In the genomic region with DNA sequence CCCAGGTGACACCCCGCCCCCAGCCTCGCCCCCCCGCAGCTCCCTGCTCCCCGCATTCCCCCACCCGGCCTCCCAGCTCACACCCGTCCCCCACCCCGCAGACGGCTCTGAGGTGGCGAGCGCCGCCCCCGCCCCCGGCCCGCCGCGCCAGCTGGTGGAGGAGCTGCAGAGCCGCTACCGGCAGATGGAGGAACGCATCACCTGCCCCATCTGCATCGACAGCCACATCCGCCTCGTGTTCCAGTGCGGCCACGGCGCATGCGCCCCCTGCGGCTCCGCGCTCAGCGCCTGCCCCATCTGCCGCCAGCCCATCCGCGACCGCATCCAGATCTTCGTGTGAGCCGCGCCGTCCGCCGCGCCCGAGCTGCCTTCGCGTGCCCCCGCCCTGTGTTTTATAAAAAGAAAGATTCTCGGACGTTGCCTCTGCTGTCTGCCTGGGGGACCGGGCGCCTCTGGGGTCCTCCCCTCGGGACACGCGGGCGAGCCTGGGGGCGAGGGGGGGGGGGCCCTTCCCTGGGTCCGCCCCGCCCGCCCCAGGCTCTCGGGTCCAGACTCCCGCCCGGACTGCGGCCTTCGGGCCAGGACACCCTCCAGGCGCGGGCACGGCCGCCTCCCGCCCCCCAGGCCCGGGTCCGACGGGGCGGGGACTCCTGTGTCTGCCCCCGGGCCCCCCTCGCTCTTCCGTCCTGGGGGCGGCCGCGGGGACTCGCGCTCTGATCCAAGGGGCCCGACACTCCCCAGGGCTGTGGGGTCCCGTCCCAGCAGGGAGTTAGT, we compare ENCODE assay signal across 8 cellular contexts. TPM values are rescaled to one million over a fixed set of nuclear protein-coding genes. Genes with fewer than 3 reads are reported as not detected.
DNase-seq lines count a peak whose midpoint lies in the region; ATAC-seq and TF ChIP-seq lines count a peak whose summit lies in the region.

No MANE protein-coding gene starts in this region.

- peaks cover 5% of the 10 kb centered on the region for H3K4me1 Mint-ChIP-seq in activated CD4-positive, alpha-beta memory T cell treated with anti-CD3 and anti-CD28 coated beads, Interleukin-2, amount 10 ng/mL, durations not matched to agents 7 days and 5 days
- H3K4me1 Mint-ChIP-seq in natural killer cell treated with Interleukin-12 subunit alpha and Interleukin-12 subunit beta and Interleukin-15 and Interleukin-18, amount 100 ng/mL, for 72 hours (ENCODE audit: low read depth in 2 of 2), result peaks cover 10% of the 10 kb centered on the region in 2 donors
- H3K4me1 Mint-ChIP-seq in stimulated activated naive CD8-positive, alpha-beta T cell treated with anti-CD3 and anti-CD28 coated beads, Interleukin-15, Interleukin-2, amounts not matched to agents 100 ng/mL and 50 ng/mL, for 24 hours (ENCODE audit: low read depth), result peaks cover 7% of the 10 kb centered on the region

- CTCF ChIA-PET in activated CD4-positive, alpha-beta memory T cell treated with anti-CD3 and anti-CD28 coated beads, Interleukin-2, amount 10 ng/mL, durations not matched to agents 7 days and 5 days (lab: Charles Lee), result no interaction called here

- DNase-seq in AG08395 (ENCODE audit: low spot score), result peak; percentile 65
- DNase-seq in GM20000 (ENCODE audit: low spot score), result peak; percentile 100
- DNase-seq in NCI-H128 (lab: John Stamatoyannopoulos, UW; ENCODE audit: unreplicated experiment), result peak; percentile 56
- peak; percentile 95 for DNase-seq in activated CD4-positive, alpha-beta memory T cell treated with anti-CD3 and anti-CD28 coated beads, Interleukin-2, amount 10 ng/mL, durations not matched to agents 7 days and 5 days
- peak; percentile 91 to 94 (median 92) for DNase-seq in effector memory CD4-positive, alpha-beta T cell
- peak; percentile 94 for DNase-seq in natural killer cell treated with Interleukin-12 subunit alpha and Interleukin-12 subunit beta and Interleukin-15 and Interleukin-18, amount 100 ng/mL, for 72 hours (ENCODE audit: low spot score)
- no peak for DNase-seq in DMS53 treated with DMSO at 0.1 percent for 48 hours (lab: John Stamatoyannopoulos, UW; ENCODE audit: unreplicated experiment)

- no peaks in the 10 kb centered on the region for H3K9me3 Mint-ChIP-seq in activated CD4-positive, alpha-beta memory T cell treated with anti-CD3 and anti-CD28 coated beads, Interleukin-2, amount 10 ng/mL, durations not matched to agents 7 days and 5 days
- H3K9me3 Mint-ChIP-seq in natural killer cell treated with Interleukin-12 subunit alpha and Interleukin-12 subunit beta and Interleukin-15 and Interleukin-18, amount 100 ng/mL, for 72 hours, result no peaks in the 10 kb centered on the region
- H3K9me3 Mint-ChIP-seq in stimulated activated naive CD8-positive, alpha-beta T cell treated with anti-CD3 and anti-CD28 coated beads, Interleukin-15, Interleukin-2, amounts not matched to agents 100 ng/mL and 50 ng/mL, for 24 hours, result no peaks in the 10 kb centered on the region

- H3K36me3 ChIP-seq in effector memory CD4-positive, alpha-beta T cell (ENCODE audit: control insufficient read depth, insufficient read depth, low read length), result no peaks in the 10 kb centered on the region

- peak overlapping the region; percentile 79 for H3K4me3 Mint-ChIP-seq in activated CD4-positive, alpha-beta memory T cell treated with anti-CD3 and anti-CD28 coated beads, Interleukin-2, amount 10 ng/mL, durations not matched to agents 7 days and 5 days
- peak overlapping the region; percentile 81 for H3K4me3 Mint-ChIP-seq in natural killer cell treated with Interleukin-12 subunit alpha and Interleukin-12 subunit beta and Interleukin-15 and Interleukin-18, amount 100 ng/mL, for 72 hours
- peak overlapping the region; percentile 77 for H3K4me3 Mint-ChIP-seq in stimulated activated naive CD8-positive, alpha-beta T cell treated with anti-CD3 and anti-CD28 coated beads, Interleukin-15, Interleukin-2, amounts not matched to agents 100 ng/mL and 50 ng/mL, for 24 hours

- H3K27me3 ChIP-seq in effector memory CD4-positive, alpha-beta T cell (replicated peaks; ENCODE audit: control insufficient read depth, insufficient read depth, low read length, poor library complexity, severe bottlenecking), result peaks cover 6% of the 10 kb centered on the region

- no peak for TF ChIP-seq CTCF in GM20000 (IDR thresholded peaks at IDR 0.05; ENCODE audit: extremely low read depth, missing control alignments)

- H3K36me3 Mint-ChIP-seq in activated CD4-positive, alpha-beta memory T cell treated with anti-CD3 and anti-CD28 coated beads, Interleukin-2, amount 10 ng/mL, durations not matched to agents 7 days and 5 days (ENCODE audit: low read depth), result peaks cover 3% of the 10 kb centered on the region
- H3K36me3 Mint-ChIP-seq in natural killer cell treated with Interleukin-12 subunit alpha and Interleukin-12 subunit beta and Interleukin-15 and Interleukin-18, amount 100 ng/mL, for 72 hours, result no peaks in the 10 kb centered on the region
- H3K36me3 Mint-ChIP-seq in stimulated activated naive CD8-positive, alpha-beta T cell treated with anti-CD3 and anti-CD28 coated beads, Interleukin-15, Interleukin-2, amounts not matched to agents 100 ng/mL and 50 ng/mL, for 24 hours (ENCODE audit: low read depth), result no peaks in the 10 kb centered on the region

- peak; percentile 83 to 87 for ATAC-seq in natural killer cell treated with Interleukin-12 subunit alpha and Interleukin-12 subunit beta and Interleukin-15 and Interleukin-18, amount 100 ng/mL, for 72 hours

- peaks cover 30% of the 10 kb centered on the region for H3K4me1 ChIP-seq in effector memory CD4-positive, alpha-beta T cell (ENCODE audit: control insufficient read depth, insufficient read depth, low read length, poor library complexity, severe bottlenecking)

- POLR2A ChIA-PET in activated CD4-positive, alpha-beta memory T cell treated with anti-CD3 and anti-CD28 coated beads, Interleukin-2, amount 10 ng/mL, durations not matched to agents 7 days and 5 days (lab: Charles Lee), result interaction anchor here (0.6 to 3.8 kb wide), 9 partner anchors 9 to 149 kb away, joined by 3 to 42 read pairs (median 4); a partner anchor contains a TSS

- H3K4me3 ChIP-seq in effector memory CD4-positive, alpha-beta T cell (ENCODE audit: insufficient read depth, low read depth, low read length, poor library complexity, severe bottlenecking), result no peak overlapping the region

- peak overlapping the region; percentile 59 for H3K27ac ChIP-seq in effector memory CD4-positive, alpha-beta T cell (ENCODE audit: insufficient read depth, low read length, poor library complexity, severe bottlenecking)

- H3K27me3 Mint-ChIP-seq in activated CD4-positive, alpha-beta memory T cell treated with anti-CD3 and anti-CD28 coated beads, Interleukin-2, amount 10 ng/mL, durations not matched to agents 7 days and 5 days, result peaks cover 4% of the 10 kb centered on the region
- no peaks in the 10 kb centered on the region for H3K27me3 Mint-ChIP-seq in natural killer cell treated with Interleukin-12 subunit alpha and Interleukin-12 subunit beta and Interleukin-15 and Interleukin-18, amount 100 ng/mL, for 72 hours
- H3K27me3 Mint-ChIP-seq in stimulated activated naive CD8-positive, alpha-beta T cell treated with anti-CD3 and anti-CD28 coated beads, Interleukin-15, Interleukin-2, amounts not matched to agents 100 ng/mL and 50 ng/mL, for 24 hours, result peaks cover 4% of the 10 kb centered on the region

- no peaks in the 10 kb centered on the region for H3K9me3 ChIP-seq in effector memory CD4-positive, alpha-beta T cell (ENCODE audit: control insufficient read depth, low read length)

- peak overlapping the region; percentile 83 for H3K27ac Mint-ChIP-seq in activated CD4-positive, alpha-beta memory T cell treated with anti-CD3 and anti-CD28 coated beads, Interleukin-2, amount 10 ng/mL, durations not matched to agents 7 days and 5 days
- H3K27ac Mint-ChIP-seq in natural killer cell treated with Interleukin-12 subunit alpha and Interleukin-12 subunit beta and Interleukin-15 and Interleukin-18, amount 100 ng/mL, for 72 hours, result peak overlapping the region; percentile 75 to 86
- H3K27ac Mint-ChIP-seq in stimulated activated naive CD8-positive, alpha-beta T cell treated with anti-CD3 and anti-CD28 coated beads, Interleukin-15, Interleukin-2, amounts not matched to agents 100 ng/mL and 50 ng/mL, for 24 hours, result peak overlapping the region; percentile 85

RNA-seq across cellular contexts. Expression of a gene that starts 1.6 kb away (rescaled TPM):
- 1 to 10 TPM in 1 of 2 experiments, under 1 TPM in 1; 0.63 to 2.4 TPM for total RNA-seq in activated CD4-positive, alpha-beta memory T cell treated with anti-CD3 and anti-CD28 coated beads, Interleukin-2, amount 10 ng/mL, durations not matched to agents 7 days and 5 days
- 1 to 10 TPM; 4.9 to 6.1 TPM for total RNA-seq in natural killer cell treated with Interleukin-12 subunit alpha and Interleukin-12 subunit beta and Interleukin-15 and Interleukin-18, amount 100 ng/mL, for 72 hours

RNA-seq across cellular contexts. Expression of a gene that starts 15.1 kb away (rescaled TPM):
- total RNA-seq in activated CD4-positive, alpha-beta memory T cell treated with anti-CD3 and anti-CD28 coated beads, Interleukin-2, amount 10 ng/mL, durations not matched to agents 7 days and 5 days, result 10 to 100 TPM; 37.2 to 37.5 TPM
- total RNA-seq in natural killer cell treated with Interleukin-12 subunit alpha and Interleukin-12 subunit beta and Interleukin-15 and Interleukin-18, amount 100 ng/mL, for 72 hours, result 10 to 100 TPM; 29.3 to 43.5 TPM

RNA-seq across cellular contexts. Expression of a gene that starts 28.4 kb away (rescaled TPM):
- total RNA-seq in activated CD4-positive, alpha-beta memory T cell treated with anti-CD3 and anti-CD28 coated beads, Interleukin-2, amount 10 ng/mL, durations not matched to agents 7 days and 5 days, result 10 to 100 TPM; 32.5 to 32.7 TPM
- 10 to 100 TPM; 37.2 to 51.7 TPM for total RNA-seq in natural killer cell treated with Interleukin-12 subunit alpha and Interleukin-12 subunit beta and Interleukin-15 and Interleukin-18, amount 100 ng/mL, for 72 hours

RNA-seq across cellular contexts. Expression of a gene that starts 30.4 kb away (rescaled TPM):
- total RNA-seq in activated CD4-positive, alpha-beta memory T cell treated with anti-CD3 and anti-CD28 coated beads, Interleukin-2, amount 10 ng/mL, durations not matched to agents 7 days and 5 days, result 1 to 10 TPM; 2.6 to 2.7 TPM
- 1 to 10 TPM in 1 of 2 donors, under 1 TPM in 1; 0.81 to 2.4 TPM for total RNA-seq in natural killer cell treated with Interleukin-12 subunit alpha and Interleukin-12 subunit beta and Interleukin-15 and Interleukin-18, amount 100 ng/mL, for 72 hours

RNA-seq across cellular contexts. Expression of a gene that starts 55.7 kb away (rescaled TPM):
- 100 to 1,000 TPM; 111 to 113 TPM for total RNA-seq in activated CD4-positive, alpha-beta memory T cell treated with anti-CD3 and anti-CD28 coated beads, Interleukin-2, amount 10 ng/mL, durations not matched to agents 7 days and 5 days
- 100 to 1,000 TPM in 1 of 2 donors, 10 to 100 TPM in 1; 97.6 to 146 TPM for total RNA-seq in natural killer cell treated with Interleukin-12 subunit alpha and Interleukin-12 subunit beta and Interleukin-15 and Interleukin-18, amount 100 ng/mL, for 72 hours
